Comparison of ENCODE assay signal across 12 cellular contexts in genomic region chr11:124895471-124895971, GRCh38. TPM values are rescaled to one million over a fixed set of nuclear protein-coding genes. Genes with fewer than 3 reads are reported as not detected.
DNase-seq lines count a peak whose midpoint lies in the region; ATAC-seq and TF ChIP-seq lines count a peak whose summit lies in the region.
"Had no signal": no experiment of that assay in that cellular context is flagged by ENCODE, and none has a peak within 500 bp of the region (broad histone marks: within the 10 kb centered on the region; RNA-seq: fewer than 3 reads in every experiment).

No MANE protein-coding gene starts in this region.

- no peak overlapping the region for H3K27ac Mint-ChIP-seq in osteocyte (ENCODE audit: unreplicated experiment)

- no peaks in the 10 kb centered on the region for H3K36me3 ChIP-seq in breast epithelium

- peaks cover 30% of the 10 kb centered on the region for H3K4me1 Mint-ChIP-seq in osteocyte (ENCODE audit: unreplicated experiment)

- TF ChIP-seq CTCF in breast epithelium (IDR thresholded peaks at IDR 0.05) (no peak), osteocyte (IDR thresholded peaks at IDR 0.05) (no peak)

- H3K4me3 ChIP-seq in breast epithelium: peak overlapping the region; percentile 32 to 54 (median 37)

- no peak for TF ChIP-seq POLR2A in breast epithelium (IDR thresholded peaks at IDR 0.05)

- peak overlapping the region in 1 of 2 donors; percentile 80 for H3K27ac ChIP-seq in breast epithelium
- H3K27ac ChIP-seq: foreskin keratinocyte had no signal

- intact Hi-C loops in breast epithelium (cut with DNase I; ENCODE audit: low total_unique reads): no loop called here

- DNase-seq in breast epithelium (ENCODE audit: low spot score in 2 of 2) (no peak), osteocyte (ENCODE audit: extremely low spot score, unreplicated experiment) (peak; percentile 80)
- no peak for DNase-seq in activated effector memory CD4-positive, alpha-beta T cell treated with Interleukin-2 at 50 U/mL for 16 hours
- DNase-seq: activated CD4-positive, alpha-beta T cell treated with anti-CD3 and anti-CD28 coated beads for 48 hours; anterior cingulate cortex; DMS79; foreskin keratinocyte; NCI-H2029 treated with DMSO at 0.1 percent for 48 hours had no signal

- H3K36me3 Mint-ChIP-seq in osteocyte (ENCODE audit: unreplicated experiment): no peaks in the 10 kb centered on the region

- H3K9me3 Mint-ChIP-seq in osteocyte (ENCODE audit: unreplicated experiment): no peaks in the 10 kb centered on the region

- H3K9me3 ChIP-seq in breast epithelium: no peaks in the 10 kb centered on the region

- H3K4me3 Mint-ChIP-seq in osteocyte (ENCODE audit: unreplicated experiment): no peak overlapping the region

- no peaks in the 10 kb centered on the region for H3K27me3 Mint-ChIP-seq in osteocyte (ENCODE audit: unreplicated experiment)

- ATAC-seq in GM21737 (IDR thresholded peaks at IDR 0.05; ENCODE audit: unreplicated experiment): no peak
- ATAC-seq: foreskin keratinocyte had no signal

- H3K27me3 ChIP-seq in breast epithelium: no peaks in the 10 kb centered on the region
- H3K27me3 ChIP-seq: foreskin keratinocyte had no signal

- no peaks in the 10 kb centered on the region for H3K4me1 ChIP-seq in breast epithelium

RNA-seq across cellular contexts. Expression of gene ROBO4, which starts 2.1 kb away (rescaled TPM):
- total RNA-seq in breast epithelium (10 to 100 TPM; 11.9 to 30.5 (median 12.8) TPM), osteocyte (0.56 TPM in 1 of 2 replicates, not detected in the other)

RNA-seq across cellular contexts. Expression of gene HEPN1, which starts 23.5 kb away (rescaled TPM):
- not detected for total RNA-seq in breast epithelium
- not detected in 2 replicates for total RNA-seq in osteocyte
- total RNA-seq: foreskin keratinocyte; LHCN-M2; RPMI7951; T-helper 2 cell treated with Interferon-gamma antibody and Interleukin-4, amounts not matched to agents 100 ng/mL and 5 ng/mL, for 36 hours had no signal

RNA-seq across cellular contexts. Expression of gene ROBO3, which starts 30.3 kb away (rescaled TPM):
- total RNA-seq in breast epithelium: 10 to 100 TPM in 2 of 3 donors, 1 to 10 TPM in 1; 9.1 to 30.9 (median 15.4) TPM
- total RNA-seq in osteocyte: 14.5 and 15.3 TPM in 2 replicates

RNA-seq across cellular contexts. Expression of gene HEPACAM, which starts 40.3 kb away (rescaled TPM):
- total RNA-seq in breast epithelium (10 to 100 TPM in 1 of 3 donors, 1 to 10 TPM in 2; 2.3 to 25.4 (median 6.1) TPM), osteocyte (not detected in 2 replicates)
- total RNA-seq: foreskin keratinocyte; LHCN-M2; RPMI7951; T-helper 2 cell treated with Interferon-gamma antibody and Interleukin-4, amounts not matched to agents 100 ng/mL and 5 ng/mL, for 36 hours had no signal

RNA-seq across cellular contexts. Expression of gene CCDC15, which starts 58.5 kb away (rescaled TPM):
- 1 to 10 TPM; 2.1 to 4.4 (median 2.6) TPM for total RNA-seq in breast epithelium
- 1.3 and 1.8 TPM in 2 replicates for total RNA-seq in osteocyte
